8 cellular contexts compared by ENCODE assay signal in genomic region chr1:144104000-144104677, GRCh38.
DNase-seq lines count a peak whose midpoint lies in the region; TF ChIP-seq lines count a peak whose summit lies in the region.
"Not testable (repeated sequence)": the region's sequence is repeated elsewhere in the genome, so short reads cannot be mapped to it uniquely, and the experiment has no call there.

No MANE protein-coding gene starts in this region.

- H3K36me3 Mint-ChIP-seq in mesothelial cell of epicardium, type B pancreatic cell: not testable (repeated sequence)

- CTCF ChIA-PET in GM10248 (lab: Yijun Ruan, JAX) = not testable (repeated sequence)

- H3K27ac Mint-ChIP-seq in mesothelial cell of epicardium, type B pancreatic cell: not testable (repeated sequence)

- H3K27me3 Mint-ChIP-seq in mesothelial cell of epicardium (ENCODE audit: low read depth); type B pancreatic cell: not testable (repeated sequence)

- TF ChIP-seq CTCF in GM10248 (IDR thresholded peaks at IDR 0.05; ENCODE audit: control extremely low read depth, extremely low read depth, low read depth, missing control alignments); mesothelial cell of epicardium (IDR thresholded peaks at IDR 0.05; ENCODE audit: unreplicated experiment); type B pancreatic cell (conservative IDR thresholded peaks at IDR 0.05): not testable (repeated sequence)

- not testable (repeated sequence) for H3K4me3 Mint-ChIP-seq in mesothelial cell of epicardium, type B pancreatic cell

- POLR2A ChIA-PET in GM10248 (lab: Yijun Ruan, JAX) = not testable (repeated sequence)

- DNase-seq in GM10248 (ENCODE audit: extremely low spot score) (peak; percentile 34), T follicular helper cell (ENCODE audit: low read depth) (peak; percentile 9), astrocyte of the hippocampus (ENCODE audit: low read depth, low spot score) (peak; percentile 39), globus pallidus (ENCODE audit: low spot score) (peak; percentile 29), mesothelial cell of epicardium (ENCODE audit: low spot score in 2 of 2, unreplicated experiment in 2 of 2) (peak; percentile 71 to 78), type B pancreatic cell (ENCODE audit: extremely low spot score, unreplicated experiment) (peak; percentile 98)
- peak; percentile 53 for DNase-seq in activated CD8-positive, alpha-beta memory T cell treated with anti-CD3 and anti-CD28 coated beads, Interleukin-2, amount 50 U/mL, for 4 hours
- peak in 3 of 4 experiments; percentile 10 to 16 (median 13) for DNase-seq in stimulated activated CD4-positive, alpha-beta T cell treated with anti-CD3 and anti-CD28 coated beads, Interleukin-1b, Interleukin-23, amount 100 ng/mL, for 24 hours (ENCODE audit: low read depth in 4 of 4, low spot score in 1 of 4)

- not testable (repeated sequence) for H3K9me3 Mint-ChIP-seq in mesothelial cell of epicardium, type B pancreatic cell

- H3K4me1 Mint-ChIP-seq in mesothelial cell of epicardium; type B pancreatic cell (ENCODE audit: unreplicated experiment): not testable (repeated sequence)

Comparison
In these comparisons a context has a peak if more than half of its experiments do, and no peak if none do; other contexts are left out.
1. Peak in every context shown above with its lines: DNase-seq.
2. DNase-seq: peak in every context shown above with its lines; median percentile 98 in type B pancreatic cell; 74 in mesothelial cell of epicardium; 53 in activated CD8-positive, alpha-beta memory T cell treated with anti-CD3 and anti-CD28 coated beads, Interleukin-2, amount 50 U/mL, for 4 hours; 39 in astrocyte of the hippocampus; 34 in GM10248; 29 in globus pallidus; 13 in stimulated activated CD4-positive, alpha-beta T cell treated with anti-CD3 and anti-CD28 coated beads, Interleukin-1b, Interleukin-23, amount 100 ng/mL, for 24 hours; 9 in T follicular helper cell.